ENCODE assay signal across 8 cellular contexts in the genomic region with DNA sequence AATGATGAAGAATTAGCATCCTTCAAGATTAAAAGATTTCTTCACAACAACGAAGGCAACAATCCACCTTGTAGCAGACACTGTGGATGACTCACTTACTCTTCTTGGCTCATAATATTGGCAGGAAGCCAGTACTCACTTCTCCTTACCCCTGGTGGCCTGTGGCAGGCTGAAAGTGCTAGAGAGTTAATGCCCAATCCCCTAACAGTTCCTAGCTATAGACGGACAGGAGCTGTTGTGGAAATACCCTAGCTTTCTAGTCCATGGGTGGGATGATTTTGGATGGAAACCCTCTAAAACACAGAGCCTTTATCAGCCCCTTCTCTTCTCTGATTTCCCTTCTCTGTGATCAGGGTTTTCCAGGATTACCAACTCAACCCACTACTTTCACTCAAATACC.
DNase-seq lines count a peak whose midpoint lies in the region; TF ChIP-seq lines count a peak whose summit lies in the region.

No MANE protein-coding gene starts in this region.

- peaks cover 0 to 5% (median 0%) of the 10 kb centered on the region in 8 donors for H3K9me3 ChIP-seq in spleen

- H3K27ac Mint-ChIP-seq in immature natural killer cell = no peak overlapping the region

- no peaks in the 10 kb centered on the region for H3K36me3 Mint-ChIP-seq in immature natural killer cell

- H3K4me1 ChIP-seq in spleen = peaks cover 0 to 18% (median 6%) of the 10 kb centered on the region in 6 donors

- in situ Hi-C loops in GM13976 (cut with MboI; ENCODE audit: low sequenced_read_pairs, unreplicated experiment) = no loop called here

- TF ChIP-seq POLR2A in spleen (IDR thresholded peaks at IDR 0.05) = no peak

- DNase-seq in AG20443 (ENCODE audit: low spot score) (peak; percentile 17), GM13976 (ENCODE audit: low spot score) (peak; percentile 44), HFF-Myc (ENCODE audit: extremely low read depth, low read depth) (peak; percentile 22), LHCN-M2 (ENCODE audit: low read depth) (peak; percentile 70), SHP77 (lab: John Stamatoyannopoulos, UW) (peak; percentile 75 to 80), fibroblast of villous mesenchyme (ENCODE audit: low read depth) (peak; percentile 38), immature natural killer cell (no peak), spleen (no peak)

- intact Hi-C loops in spleen (cut with DNase I; ENCODE audit: low total_unique reads) = no loop called here

- no peak for TF ChIP-seq CTCF in GM13976 (IDR thresholded peaks at IDR 0.05; ENCODE audit: borderline replicate concordance, control extremely low read depth, extremely low read depth, insufficient read depth, missing control alignments)
- peak; percentile 6 for TF ChIP-seq CTCF in HFF-Myc (IDR thresholded peaks at IDR 0.05; ENCODE audit: low read depth, low read length, missing control alignments)
- TF ChIP-seq CTCF in fibroblast of villous mesenchyme (IDR thresholded peaks at IDR 0.05; ENCODE audit: insufficient read depth, low read depth, low read length) = no peak
- TF ChIP-seq CTCF in spleen (IDR thresholded peaks at IDR 0.05 in 8 of 11, conservative IDR thresholded peaks at IDR 0.05 in 3 of 11) = peak in 3 of 11 experiments; percentile 20 to 24 (median 22)

- H3K27me3 Mint-ChIP-seq in immature natural killer cell (ENCODE audit: low read depth in 3 of 3) = peaks cover 0 to 2% (median 0%) of the 10 kb centered on the region in 3 donors

- no peak overlapping the region for H3K27ac ChIP-seq in spleen

- no peaks in the 10 kb centered on the region for H3K4me1 Mint-ChIP-seq in immature natural killer cell

- no peak overlapping the region for H3K4me3 Mint-ChIP-seq in immature natural killer cell

- H3K4me3 ChIP-seq in HFF-Myc (replicated peaks; ENCODE audit: low read depth, low read length) (no peak overlapping the region), fibroblast of villous mesenchyme (ENCODE audit: low read depth, low read length) (no peak overlapping the region), spleen (no peak overlapping the region)

- H3K36me3 ChIP-seq in spleen = no peaks in the 10 kb centered on the region

- H3K9me3 Mint-ChIP-seq in immature natural killer cell = peaks cover 0 to 5% (median 3%) of the 10 kb centered on the region in 6 donors

- WGBS in spleen, 5 donors = 6 to 32% (median 15%) methylated on average over 2 of the region's 2 CpGs

- H3K27me3 ChIP-seq in spleen (replicated peaks in 1 of 7) = no peaks in the 10 kb centered on the region

Comparison
In these comparisons a context has a peak if more than half of its experiments do, and no peak if none do; other contexts are left out.
1. DNase-seq: peak in AG20443 (single experiment), GM13976 (single experiment), HFF-Myc (single experiment), LHCN-M2 (single experiment), SHP77 (2 of 2) and fibroblast of villous mesenchyme (single experiment); none in immature natural killer cell (0 of 3) and spleen (single experiment).